8 cellular contexts compared by ENCODE assay signal in genomic region chr1:167059045-167059728, GRCh38. TPM values are rescaled to one million over a fixed set of nuclear protein-coding genes. Genes with fewer than 3 reads are reported as not detected.
A peak's percentile ranks its signal among the peaks of the same experiment; 100 is the strongest.
DNase-seq lines count a peak whose midpoint lies in the region; ATAC-seq and TF ChIP-seq lines count a peak whose summit lies in the region.

No MANE protein-coding gene starts in this region.

- H3K79me2 ChIP-seq in PC-9 (ENCODE audit: low read depth) = no peaks in the 10 kb centered on the region

- H3K4me3 ChIP-seq in GM06990 (replicated peaks; ENCODE audit: low read depth, low read length) (no peak overlapping the region), PC-9 (no peak overlapping the region), foreskin fibroblast (ENCODE audit: low read depth in 1 of 2, low read length in 2 of 2) (peak overlapping the region in 1 of 2 donors; percentile 1)

- no peaks in the 10 kb centered on the region for H3K9me3 Mint-ChIP-seq in activated T-cell treated with anti-CD3 and anti-CD28 coated beads, Interleukin-2, amount 50 U/mL, for 72 hours

- no peaks in the 10 kb centered on the region; the same call in 1 of the 2 replicates for H3K4me1 ChIP-seq in PC-9 (replicated peaks; ENCODE audit: insufficient read depth)

- H3K27ac Mint-ChIP-seq in activated T-cell treated with anti-CD3 and anti-CD28 coated beads, Interleukin-2, amount 50 U/mL, for 72 hours = no peak overlapping the region

- POLR2A ChIA-PET in PC-9 (lab: Charles Lee; ENCODE audit: unreplicated experiment) = no interaction called here

- H3F3A ChIP-seq in PC-9 (ENCODE audit: insufficient read depth, low read depth) = peaks cover 4% of the 10 kb centered on the region; the same call in 1 of the 2 replicates

- intact Hi-C loops in PC-9 (cut with micrococcal nuclease; ENCODE audit: unreplicated experiment) = loop anchor here (2.0 to 5.0 kb wide), 4 partner anchors 384 to 1457 kb away; no protein-coding TSS in a partner anchor

- no peaks in the 10 kb centered on the region for H4K20me1 ChIP-seq in PC-9 (ENCODE audit: insufficient read depth)

- H3K4me1 Mint-ChIP-seq in activated T-cell treated with anti-CD3 and anti-CD28 coated beads, Interleukin-2, amount 50 U/mL, for 72 hours (ENCODE audit: low read depth) = peaks cover 12% of the 10 kb centered on the region

- H3K4me3 Mint-ChIP-seq in activated T-cell treated with anti-CD3 and anti-CD28 coated beads, Interleukin-2, amount 50 U/mL, for 72 hours = peak overlapping the region in 1 of 2 donors; percentile 49

- H3K27ac ChIP-seq in PC-9 (no peak overlapping the region), substantia nigra (ENCODE audit: low read depth, low read length, poor library complexity, severe bottlenecking) (no peak overlapping the region)

- ATAC-seq in activated T-cell treated with anti-CD3 and anti-CD28 coated beads, Interleukin-2, amount 50 U/mL, for 72 hours (replicated peaks in 1 of 2) = peak; percentile 59 to 63
- no peak for ATAC-seq in GM18519 (IDR thresholded peaks at IDR 0.05; ENCODE audit: low FRiP score, unreplicated experiment)

- peak overlapping the region; percentile 71 for H2AFZ ChIP-seq in PC-9

- no TSS peak for BruUV-seq in PC-9 (replicated peaks; lab: Mats Ljungman, UMichigan)

- peak; percentile 85 for TF ChIP-seq CTCF in GM06990 (IDR thresholded peaks at IDR 0.05; ENCODE audit: insufficient read depth, low read length, poor library complexity, severe bottlenecking)
- peak; percentile 97 for TF ChIP-seq CTCF in PC-9 (conservative IDR thresholded peaks at IDR 0.05)
- TF ChIP-seq CTCF in foreskin fibroblast (IDR thresholded peaks at IDR 0.05; ENCODE audit: low read depth, low read length) = peak; percentile 91

- peak overlapping the region; percentile 60 for H3K4me2 ChIP-seq in PC-9

- H3K27me3 ChIP-seq in GM06990 (replicated peaks; ENCODE audit: control insufficient read depth, insufficient read depth, low read length) (no peaks in the 10 kb centered on the region), PC-9 (ENCODE audit: insufficient read depth, low read depth) (no peaks in the 10 kb centered on the region)

- H3K9me2 ChIP-seq in PC-9 (ENCODE audit: insufficient read depth) = no peaks in the 10 kb centered on the region

- H3K9me3 ChIP-seq in PC-9 (ENCODE audit: insufficient read depth, low read depth) = no peaks in the 10 kb centered on the region

- H3K27me3 Mint-ChIP-seq in activated T-cell treated with anti-CD3 and anti-CD28 coated beads, Interleukin-2, amount 50 U/mL, for 72 hours (ENCODE audit: low read depth) = no peaks in the 10 kb centered on the region

- no peaks in the 10 kb centered on the region for H3K36me3 Mint-ChIP-seq in activated T-cell treated with anti-CD3 and anti-CD28 coated beads, Interleukin-2, amount 50 U/mL, for 72 hours (ENCODE audit: insufficient read depth in 2 of 2)

- CTCF ChIA-PET in PC-9 (lab: Charles Lee) = interaction anchor here (0.7 to 1.9 kb wide), 4 partner anchors 116 to 622 kb away, joined by 3 to 18 read pairs (median 9); no protein-coding TSS in a partner anchor

- DNase-seq in GM06990 (ENCODE audit: extremely low read depth, insufficient read length) (peak; percentile 47), HuH-7.5 (ENCODE audit: low spot score) (peak; percentile 40), PC-9 (peak; percentile 58 to 63), foreskin fibroblast (peak; percentile 34 to 80), occipital lobe (lab: John Stamatoyannopoulos, UW) (peak; percentile 50), substantia nigra (lab: John Stamatoyannopoulos, UW) (peak in 38 of 49 donors; percentile 9 to 77 (median 46))
- DNase-seq in activated T-cell treated with anti-CD3 and anti-CD28 coated beads, Interleukin-2, amount 50 U/mL, for 72 hours = peak; percentile 72 to 76

- H3K36me3 ChIP-seq in GM06990 (ENCODE audit: control insufficient read depth, insufficient read depth, low read length) (no peaks in the 10 kb centered on the region), PC-9 (ENCODE audit: low read depth) (no peaks in the 10 kb centered on the region)

RNA-seq across cellular contexts. Expression of gene GPA33, which starts 31.0 kb away (rescaled TPM):
- total RNA-seq in PC-9 (2021) (not detected in 2 replicates), occipital lobe (not detected)
- total RNA-seq in activated T-cell treated with anti-CD3 and anti-CD28 coated beads, Interleukin-2, amount 50 U/mL, for 72 hours = 1 to 10 TPM; 2.6 to 5.2 TPM

RNA-seq across cellular contexts. Expression of gene STYXL2, which starts 34.7 kb away (rescaled TPM):
- total RNA-seq in PC-9 (2021) = not detected in 2 replicates
- under 1 TPM; 0.07 to 0.24 TPM for total RNA-seq in activated T-cell treated with anti-CD3 and anti-CD28 coated beads, Interleukin-2, amount 50 U/mL, for 72 hours
- 0.16 TPM for total RNA-seq in occipital lobe
